Comparison of ENCODE assay signal across 8 cellular contexts in genomic region chr19:47790398-47790814, GRCh38. TPM values are rescaled to one million over a fixed set of nuclear protein-coding genes. Genes with fewer than 3 reads are reported as not detected.
DNase-seq lines count a peak whose midpoint lies in the region; ATAC-seq lines count a peak whose summit lies in the region.

No MANE protein-coding gene starts in this region.

- ATAC-seq in left cardiac atrium, result peak; percentile 73 to 80
- no peak for ATAC-seq in GM21423 (IDR thresholded peaks at IDR 0.05; ENCODE audit: unreplicated experiment)
- ATAC-seq in HG02623 (IDR thresholded peaks at IDR 0.05; ENCODE audit: unreplicated experiment), result no peak

- DNase-seq in DMS114 treated with DMSO at 0.1 percent for 48 hours (lab: John Stamatoyannopoulos, UW; ENCODE audit: unreplicated experiment) (peak; percentile 31), KBM-7 (peak; percentile 76), SW480 (ENCODE audit: low spot score) (peak; percentile 77), left cardiac atrium (peak; percentile 89), putamen (ENCODE audit: low spot score) (peak; percentile 52)
- DNase-seq in activated naive CD8-positive, alpha-beta T cell treated with anti-CD3 and anti-CD28 coated beads, Interleukin-2, amount 50 U/mL, for 16 hours (ENCODE audit: low read depth, low spot score), result peak; percentile 72

- intact Hi-C loops in left cardiac atrium (cut with DNase I), result no loop called here

- in situ Hi-C loops in KBM-7 (cut with MboI; ENCODE audit: low pct_unique_long_range_greater_than_20kb, low sequenced_read_pairs), result no loop called here

RNA-seq across cellular contexts. Expression of gene SELENOW, which starts 11.9 kb away (rescaled TPM):
- total RNA-seq in left cardiac atrium, result 100 to 1,000 TPM; 718 to 783 TPM

RNA-seq across cellular contexts. Expression of gene TPRX1, which starts 13.9 kb away (rescaled TPM):
- total RNA-seq in left cardiac atrium, result not detected

RNA-seq across cellular contexts. Expression of gene CRX, which starts 31.3 kb away (rescaled TPM):
- total RNA-seq in left cardiac atrium, result not detected

RNA-seq across cellular contexts. Expression of gene NOP53, which starts 45.1 kb away (rescaled TPM):
- total RNA-seq in left cardiac atrium, result 100 to 1,000 TPM; 172 to 184 TPM

Comparison
In these comparisons a context has a peak if more than half of its experiments do, and no peak if none do; other contexts are left out.
1. DNase-seq: peak in every context shown above with its lines; median percentile 89 in left cardiac atrium; 77 in SW480; 76 in KBM-7; 72 in activated naive CD8-positive, alpha-beta T cell treated with anti-CD3 and anti-CD28 coated beads, Interleukin-2, amount 50 U/mL, for 16 hours; 52 in putamen; 31 in DMS114 treated with DMSO at 0.1 percent for 48 hours.
2. ATAC-seq: peak in left cardiac atrium (2 of 2); none in GM21423 (single experiment) and HG02623 (single experiment).